In genomic region chr19:9323919-9324583, GRCh38 we compare ENCODE assay signal across 8 cellular contexts. TPM values are rescaled to one million over a fixed set of nuclear protein-coding genes. Genes with fewer than 3 reads are reported as not detected.
DNase-seq lines count a peak whose midpoint lies in the region; ATAC-seq and TF ChIP-seq lines count a peak whose summit lies in the region.

ZNF559 (plus strand) TSS chr19:9324179; CDS start chr19:9338550, 14,371 bp downstream.

- H3K27ac ChIP-seq in KOPT-K1 (ENCODE audit: low read depth, low read length, poor library complexity, severe bottlenecking) (peak within 1 kb of the TSS; percentile 72), Peyer's patch (peak within 1 kb of the TSS; percentile 79 to 86 (median 84))

- H3K9me3 ChIP-seq in KOPT-K1 (ENCODE audit: insufficient read depth, low read length, poor library complexity, severe bottlenecking) (peaks cover 48% of the 10 kb centered on the region), Peyer's patch (peaks cover 0 to 36% (median 4%) of the 10 kb centered on the region in 4 donors)

- peaks cover 0 to 4% (median 2%) of the 10 kb centered on the region in 4 donors for H3K4me1 ChIP-seq in Peyer's patch

- peak; percentile 35 to 43 (median 40) for TF ChIP-seq CTCF in Peyer's patch (IDR thresholded peaks at IDR 0.05)

- ATAC-seq in GM21786 (IDR thresholded peaks at IDR 0.05; ENCODE audit: unreplicated experiment): peak; percentile 95
- ATAC-seq in naive thymus-derived CD8-positive, alpha-beta T cell: peak; percentile 96
- ATAC-seq in stimulated activated naive B cell treated with anti-CD40 and anti-IgM and Interleukin-4, amounts not matched to agents 10 μg/mL and 1 μg/mL and 100 μg/mL, for 72 hours (replicated peaks): peak; percentile 97

- TF ChIP-seq POLR2A in Peyer's patch (IDR thresholded peaks at IDR 0.05): no peak

- POLR2A ChIA-PET in naive thymus-derived CD8-positive, alpha-beta T cell (lab: Charles Lee): interaction anchor here (0.6 to 2.8 kb wide), 6 partner anchors 13 to 469 kb away, joined by 3 to 32 read pairs (median 5); partner anchors contain the start of genes ZNF121, ZNF266 and ZNF699

- H3K4me3 ChIP-seq in Peyer's patch: peak within 1 kb of the TSS; percentile 63 to 83 (median 66)

- peaks cover 0 to 71% (median 31%) of the 10 kb centered on the region in 9 donors for H3K9me3 Mint-ChIP-seq in naive thymus-derived CD8-positive, alpha-beta T cell
- H3K9me3 Mint-ChIP-seq in stimulated activated naive B cell treated with anti-CD40 and anti-IgM and Interleukin-4, amounts not matched to agents 10 μg/mL and 1 μg/mL and 100 μg/mL, for 72 hours: peaks cover 0 to 12% of the 10 kb centered on the region in 2 donors

- DNase-seq in Daoy (ENCODE audit: low read depth) (peak; percentile 98), Peyer's patch (peak; percentile 88 to 97 (median 94)), activated T-helper 1 cell treated with Interleukin-2 at 50 U/mL for 16 hours (ENCODE audit: low read depth) (peak; percentile 94), fibroblast of gingiva (ENCODE audit: low read depth) (peak; percentile 95)
- peak; percentile 95 to 99 (median 98) for DNase-seq in naive thymus-derived CD8-positive, alpha-beta T cell
- peak; percentile 95 for DNase-seq in stimulated activated naive B cell treated with anti-CD40 and anti-IgM and Interleukin-4, amounts not matched to agents 10 μg/mL and 1 μg/mL and 100 μg/mL, for 72 hours

- peaks cover 18% of the 10 kb centered on the region; the same call in 1 of the 2 replicates for H3K36me3 ChIP-seq in KOPT-K1 (ENCODE audit: insufficient read depth, low read length)
- H3K36me3 ChIP-seq in Peyer's patch: peaks cover 0 to 4% (median 0%) of the 10 kb centered on the region in 3 donors

- H3K27me3 Mint-ChIP-seq in naive thymus-derived CD8-positive, alpha-beta T cell: no peaks in the 10 kb centered on the region
- no peaks in the 10 kb centered on the region for H3K27me3 Mint-ChIP-seq in stimulated activated naive B cell treated with anti-CD40 and anti-IgM and Interleukin-4, amounts not matched to agents 10 μg/mL and 1 μg/mL and 100 μg/mL, for 72 hours

- H3K4me1 Mint-ChIP-seq in naive thymus-derived CD8-positive, alpha-beta T cell: peaks cover 11 to 38% (median 28%) of the 10 kb centered on the region in 4 donors
- peaks cover 5 to 14% of the 10 kb centered on the region in 2 donors for H3K4me1 Mint-ChIP-seq in stimulated activated naive B cell treated with anti-CD40 and anti-IgM and Interleukin-4, amounts not matched to agents 10 μg/mL and 1 μg/mL and 100 μg/mL, for 72 hours

- H3K4me3 Mint-ChIP-seq in naive thymus-derived CD8-positive, alpha-beta T cell: peak within 1 kb of the TSS; percentile 90 to 98 (median 94)
- peak within 1 kb of the TSS; percentile 88 to 96 for H3K4me3 Mint-ChIP-seq in stimulated activated naive B cell treated with anti-CD40 and anti-IgM and Interleukin-4, amounts not matched to agents 10 μg/mL and 1 μg/mL and 100 μg/mL, for 72 hours

- peaks cover 33 to 45% (median 33%) of the 10 kb centered on the region in 3 donors for H3K36me3 Mint-ChIP-seq in naive thymus-derived CD8-positive, alpha-beta T cell
- H3K36me3 Mint-ChIP-seq in stimulated activated naive B cell treated with anti-CD40 and anti-IgM and Interleukin-4, amounts not matched to agents 10 μg/mL and 1 μg/mL and 100 μg/mL, for 72 hours: peaks cover 31 to 42% of the 10 kb centered on the region in 2 donors

- H3K27ac Mint-ChIP-seq in naive thymus-derived CD8-positive, alpha-beta T cell: peak within 1 kb of the TSS; percentile 93 to 98 (median 96)
- peak within 1 kb of the TSS; percentile 99 for H3K27ac Mint-ChIP-seq in stimulated activated naive B cell treated with anti-CD40 and anti-IgM and Interleukin-4, amounts not matched to agents 10 μg/mL and 1 μg/mL and 100 μg/mL, for 72 hours

- no peaks in the 10 kb centered on the region for H3K27me3 ChIP-seq in Peyer's patch

RNA-seq across cellular contexts. Expression of gene ZNF559, which starts in this region (rescaled TPM):
- 13.5 and 15.4 TPM in 2 replicates for total RNA-seq in Daoy (2014; rRNA removed; shearing (Covaris generic))
- total RNA-seq in Peyer's patch: 10 to 100 TPM; 10.3 to 22.3 (median 14.2) TPM
- 10 to 100 TPM; 65.4 to 66.0 TPM for total RNA-seq in naive thymus-derived CD8-positive, alpha-beta T cell
- polyA plus RNA-seq in naive thymus-derived CD8-positive, alpha-beta T cell: 10 to 100 TPM; 37.2 to 55.4 (median 45.1) TPM

Comparison
In these comparisons a context has a peak if more than half of its experiments do, and no peak if none do; other contexts are left out.
1. Peak in every context shown above with its lines: DNase-seq, ATAC-seq, H3K4me3 ChIP-seq and H3K27ac ChIP-seq.